In genomic region chr17:74798239-74798707, GRCh38 we compare ENCODE assay signal across 21 cellular contexts. TPM values are rescaled to one million over a fixed set of nuclear protein-coding genes. Genes with fewer than 3 reads are reported as not detected.
DNase-seq lines count a peak whose midpoint lies in the region; ATAC-seq, FAIRE-seq and TF ChIP-seq lines count a peak whose summit lies in the region.
"Had no signal": no experiment of that assay in that cellular context is flagged by ENCODE, and none has a peak within 500 bp of the region (broad histone marks: within the 10 kb centered on the region; RNA-seq: fewer than 3 reads in every experiment).

No MANE protein-coding gene starts in this region.

- H3K9ac ChIP-seq in HepG2 (ENCODE audit: insufficient read depth, low read depth, low read length) (no peak overlapping the region), PC-3 (ENCODE audit: low read length) (no peak overlapping the region)

- no peaks in the 10 kb centered on the region for H3F3A ChIP-seq in PC-3 (ENCODE audit: low read length, unreplicated experiment)

- H3K27me3 ChIP-seq in HepG2 (ENCODE audit: control insufficient read depth in 1 of 2, insufficient read depth in 2 of 2, low read length in 2 of 2) = no peaks in the 10 kb centered on the region
- H3K27me3 ChIP-seq in right lobe of liver = no peaks in the 10 kb centered on the region
- H3K27me3 ChIP-seq in PC-3 (ENCODE audit: low read length) = no peaks in the 10 kb centered on the region
- H3K27me3 ChIP-seq: sigmoid colon had no signal

- H4K20me1 ChIP-seq in HepG2 (ENCODE audit: insufficient read depth, low read length) (no peaks in the 10 kb centered on the region), PC-3 (ENCODE audit: low read length) (no peaks in the 10 kb centered on the region)

- H3K79me2 ChIP-seq in HepG2 (ENCODE audit: insufficient read depth, low read length) (no peaks in the 10 kb centered on the region), PC-3 (ENCODE audit: low read length) (no peaks in the 10 kb centered on the region)

- no peak for TF ChIP-seq CTCF in HepG2 (CRISPR knock-in tag; IDR thresholded peaks at IDR 0.05)
- no peak for TF ChIP-seq CTCF in right lobe of liver (IDR thresholded peaks at IDR 0.05)
- no peak for TF ChIP-seq CTCF in PC-3 (conservative IDR thresholded peaks at IDR 0.05; ENCODE audit: low read depth, low read length)

- POLR2A ChIA-PET in HepG2 (lab: Yijun Ruan, JAX) (no interaction called here), PC-3 (lab: Charles Lee; ENCODE audit: unreplicated experiment) (no interaction called here)

- no peaks in the 10 kb centered on the region for H3K9me2 ChIP-seq in PC-3 (replicated peaks; ENCODE audit: low read length)

- in situ Hi-C loops in HepG2 (cut with HindIII; ENCODE audit: extremely low pct_ligation_motif_present, low pct_unique_long_range_greater_than_20kb) = no loop called here

- H3K4me1 ChIP-seq in HepG2 (ENCODE audit: insufficient read depth, low read length) (peaks cover 14% of the 10 kb centered on the region; the same call in 1 of the 2 replicates), right lobe of liver (no peaks in the 10 kb centered on the region), PC-3 (ENCODE audit: insufficient read depth, low read length) (no peaks in the 10 kb centered on the region)

- H2AFZ ChIP-seq in HepG2 (ENCODE audit: low read length) = no peak overlapping the region
- H2AFZ ChIP-seq in PC-3 (ENCODE audit: low read length) = no peak overlapping the region

- no TSS peak for BruUV-seq in HepG2 (replicated peaks; lab: Mats Ljungman, UMichigan)
- no TSS peak for BruUV-seq in PC-3 (replicated peaks; lab: Mats Ljungman, UMichigan)

- peaks cover 24 to 25% of the 10 kb centered on the region in 2 experiments for H3K36me3 ChIP-seq in HepG2 (replicated peaks in 1 of 2; ENCODE audit: control insufficient read depth in 1 of 2, insufficient read depth in 2 of 2, low read length in 2 of 2)
- H3K36me3 ChIP-seq in right lobe of liver = peaks cover 0 to 32% (median 2%) of the 10 kb centered on the region in 4 donors
- H3K36me3 ChIP-seq in PC-3 (ENCODE audit: low read depth, low read length) = peaks cover 11% of the 10 kb centered on the region; the same call in 1 of the 2 replicates

- no peak for ATAC-seq in HepG2
- ATAC-seq in right lobe of liver = no peak
- peak; percentile 40; the same call in 1 of the 2 replicates for ATAC-seq in PC-3
- peak; percentile 47 for ATAC-seq in sciatic nerve
- no peak for ATAC-seq in HG02571 (IDR thresholded peaks at IDR 0.05; ENCODE audit: unreplicated experiment)
- ATAC-seq in GM18868 (IDR thresholded peaks at IDR 0.05; ENCODE audit: unreplicated experiment) = no peak
- ATAC-seq: CD8-positive, alpha-beta T cell; left ventricle myocardium superior had no signal

- H3K4me3 ChIP-seq in HepG2 (replicated peaks in 1 of 3; ENCODE audit: insufficient read depth in 1 of 3, low read depth in 2 of 3, low read length in 3 of 3) (no peak overlapping the region), right lobe of liver (no peak overlapping the region), PC-3 (ENCODE audit: low read length) (no peak overlapping the region)
- H3K4me3 ChIP-seq: sigmoid colon had no signal

- TF ChIP-seq RAD21 in HepG2 (CRISPR knock-in tag; IDR thresholded peaks at IDR 0.05) = no peak

- H3K27ac ChIP-seq in HepG2 (ENCODE audit: extremely low read length, insufficient read depth, low read length) = no peak overlapping the region
- H3K27ac ChIP-seq in right lobe of liver = no peak overlapping the region
- H3K27ac ChIP-seq in PC-3 (ENCODE audit: low read length) = no peak overlapping the region
- H3K27ac ChIP-seq: sigmoid colon had no signal

- no peak for TF ChIP-seq EP300 in HepG2 (IDR thresholded peaks at IDR 0.05; ENCODE audit: low read depth in 2 of 2, low read length in 2 of 2)
- TF ChIP-seq EP300 in HepG2 (CRISPR knock-in tag; IDR thresholded peaks at IDR 0.05; ENCODE audit: borderline replicate concordance) = no peak

- intact Hi-C loops in HepG2 (cut with micrococcal nuclease; ENCODE audit: unreplicated experiment) = no loop called here
- intact Hi-C loops in right lobe of liver (cut with DNase I) = no loop called here
- intact Hi-C loops in PC-3 (cut with micrococcal nuclease) = no loop called here
- intact Hi-C loops in sciatic nerve (cut with DNase I) = no loop called here

- FAIRE-seq in HepG2 (lab: Jason Lieb, UNC) (no peak), frontal cortex (lab: Jason Lieb, UNC) (no peak)

- 79% methylated on average over 8 of the region's 8 CpGs for WGBS in HepG2 (ENCODE audit: low lambda C conversion rate)
- 80% methylated on average over 3 of the region's 8 CpGs for WGBS in right lobe of liver (ENCODE audit: insufficient coverage, low coverage, low lambda C conversion rate, missing lambda C conversion rate)

- no peaks in the 10 kb centered on the region for H3K9me3 ChIP-seq in HepG2 (ENCODE audit: low read length)
- no peaks in the 10 kb centered on the region for H3K9me3 ChIP-seq in right lobe of liver
- H3K9me3 ChIP-seq in PC-3 (ENCODE audit: low read length) = no peaks in the 10 kb centered on the region
- H3K9me3 ChIP-seq: sigmoid colon had no signal

- no peak for DNase-seq in HepG2 (ENCODE audit: low spot score)
- no peak for DNase-seq in right lobe of liver
- no peak for DNase-seq in PC-3
- peak; percentile 31 for DNase-seq in fibroblast of gingiva (ENCODE audit: low read depth)
- DNase-seq in sciatic nerve (ENCODE audit: low spot score) = no peak
- DNase-seq in frontal cortex (ENCODE audit: low spot score in 2 of 2) = no peak
- DNase-seq: 8988T; activated CD4-positive, alpha-beta memory T cell treated with anti-CD3 and anti-CD28 coated beads, Interleukin-2, amount 10 ng/mL, durations not matched to agents 7 days and 5 days; activated naive CD4-positive, alpha-beta T cell treated with anti-CD3 and anti-CD28 coated beads, Interleukin-2, amount 50 U/mL, for 16 hours; activated T-cell treated with anti-CD3 and anti-CD28 coated beads, Interleukin-2, amount 50 U/mL, for 1 hour; CD8-positive, alpha-beta T cell; DMS79 treated with DMSO at 0.1 percent for 48 hours; glutamatergic neuron; left ventricle myocardium superior; NCI-H187; NCI-H345; NK-92 treated with Interleukin-12 subunit alpha and Interleukin-12 subunit beta, amount 100 ng/mL, for 24 hours; sigmoid colon; trophoblast cell had no signal

- TF ChIP-seq POLR2A in HepG2 (IDR thresholded peaks at IDR 0.05; ENCODE audit: insufficient read depth in 1 of 2, low read depth in 2 of 2, low read length in 2 of 2) (no peak), right lobe of liver (IDR thresholded peaks at IDR 0.05) (no peak)

- H3K4me2 ChIP-seq in HepG2 (ENCODE audit: low read depth, low read length) (no peak overlapping the region), PC-3 (ENCODE audit: low read length) (no peak overlapping the region)

- CTCF ChIA-PET in HepG2 (lab: Yijun Ruan, JAX; ENCODE audit: low intra/inter-chr PET ratio, low total read pairs) = no interaction called here
- CTCF ChIA-PET in PC-3 (lab: Charles Lee) = no interaction called here

RNA-seq across cellular contexts. Expression of gene NAT9, which starts 22.1 kb away (rescaled TPM):
- 37.6 and 44.2 TPM in 2 replicates for total RNA-seq in HepG2 (2016; rRNA removed; fragmentation: Illumina TruSeq; extraction: Trizol)
- total RNA-seq in HepG2 (2016; cell fraction: cytosol; rRNA removed; fragmentation: Illumina TruSeq; extraction: Trizol; ENCODE audit: low read depth) = 16.5 and 18.6 TPM in 2 replicates
- total RNA-seq in HepG2 (2016; cell fraction: insoluble cytoplasmic fraction; rRNA removed; fragmentation: Illumina TruSeq; extraction: Trizol) = 38.7 and 44.6 TPM in 2 replicates
- total RNA-seq in HepG2 (2016; cell fraction: membrane; rRNA removed; fragmentation: Illumina TruSeq; extraction: Trizol) = 25.6 and 29.9 TPM in 2 replicates
- total RNA-seq in HepG2 (2016; cell fraction: nucleus; rRNA removed; fragmentation: Illumina TruSeq; extraction: Trizol) = 44.5 and 46.0 TPM in 2 replicates
- polyA plus RNA-seq in HepG2 (2011; rRNA removed) = 39.7 and 49.8 TPM in 2 replicates
- 37.1 and 45.5 TPM in 2 replicates for polyA plus RNA-seq in HepG2 (2011; cell fraction: cytosol; rRNA removed)
- 152 and 183 TPM in 2 replicates for polyA plus RNA-seq in HepG2 (2011; cell fraction: nucleus; rRNA removed)
- polyA plus RNA-seq in HepG2 (2012) = 37.3 and 50.6 TPM in 2 replicates
- polyA plus RNA-seq in HepG2 (2016; cell fraction: cytosol; fragmentation: Illumina TruSeq; extraction: Trizol; ENCODE audit: low read depth) = 8.7 and 8.9 TPM in 2 replicates
- 35.3 and 35.8 TPM in 2 replicates for polyA plus RNA-seq in HepG2 (2016; cell fraction: insoluble cytoplasmic fraction; fragmentation: Illumina TruSeq; extraction: Trizol; ENCODE audit: low read depth)
- 17.6 and 19.9 TPM in 2 replicates for polyA plus RNA-seq in HepG2 (2016; cell fraction: membrane; fragmentation: Illumina TruSeq; extraction: Trizol; ENCODE audit: low read depth)
- polyA plus RNA-seq in HepG2 (2016; cell fraction: nucleus; fragmentation: Illumina TruSeq; extraction: Trizol; ENCODE audit: insufficient read depth, low read depth) = 74.0 and 80.9 TPM in 2 replicates
- polyA minus RNA-seq in HepG2 (2011; rRNA and poly(A)+ RNA removed; ENCODE audit: low replicate concordance) = 32.3 and 53.7 TPM in 2 replicates
- 12.7 and 14.7 TPM in 2 replicates for polyA minus RNA-seq in HepG2 (2011; cell fraction: cytosol; rRNA and poly(A)+ RNA removed)
- 56.3 and 64.3 TPM in 2 replicates for polyA minus RNA-seq in HepG2 (2011; cell fraction: nucleus; rRNA and poly(A)+ RNA removed)
- total RNA-seq in right lobe of liver = 10 to 100 TPM in 5 of 6 experiments, 1 to 10 TPM in 1; 10.0 to 23.0 (median 16.3) TPM
- 47.2 and 55.4 TPM in 2 replicates for total RNA-seq in PC-3 (2014; rRNA removed)
- total RNA-seq in sciatic nerve = 50.3 TPM
- 13.9 TPM for total RNA-seq in frontal cortex

RNA-seq across cellular contexts. Expression of gene NHERF1, which starts 49.8 kb away (rescaled TPM):
- total RNA-seq in HepG2 (2016; rRNA removed; fragmentation: Illumina TruSeq; extraction: Trizol) = 138 and 169 TPM in 2 replicates
- total RNA-seq in HepG2 (2016; cell fraction: cytosol; rRNA removed; fragmentation: Illumina TruSeq; extraction: Trizol; ENCODE audit: low read depth) = 27.0 and 28.2 TPM in 2 replicates
- 118 and 171 TPM in 2 replicates for total RNA-seq in HepG2 (2016; cell fraction: insoluble cytoplasmic fraction; rRNA removed; fragmentation: Illumina TruSeq; extraction: Trizol)
- total RNA-seq in HepG2 (2016; cell fraction: membrane; rRNA removed; fragmentation: Illumina TruSeq; extraction: Trizol) = 64.4 and 79.9 TPM in 2 replicates
- total RNA-seq in HepG2 (2016; cell fraction: nucleus; rRNA removed; fragmentation: Illumina TruSeq; extraction: Trizol) = 75.3 and 85.2 TPM in 2 replicates
- polyA plus RNA-seq in HepG2 (2011; rRNA removed) = 266 and 269 TPM in 2 replicates
- 232 and 243 TPM in 2 replicates for polyA plus RNA-seq in HepG2 (2011; cell fraction: cytosol; rRNA removed)
- polyA plus RNA-seq in HepG2 (2011; cell fraction: nucleus; rRNA removed) = 152 and 164 TPM in 2 replicates
- polyA plus RNA-seq in HepG2 (2012) = 209 and 226 TPM in 2 replicates
- polyA plus RNA-seq in HepG2 (2016; cell fraction: cytosol; fragmentation: Illumina TruSeq; extraction: Trizol; ENCODE audit: low read depth) = 52.4 and 55.7 TPM in 2 replicates
- 275 and 359 TPM in 2 replicates for polyA plus RNA-seq in HepG2 (2016; cell fraction: insoluble cytoplasmic fraction; fragmentation: Illumina TruSeq; extraction: Trizol; ENCODE audit: low read depth)
- 109 and 126 TPM in 2 replicates for polyA plus RNA-seq in HepG2 (2016; cell fraction: membrane; fragmentation: Illumina TruSeq; extraction: Trizol; ENCODE audit: low read depth)
- 248 and 253 TPM in 2 replicates for polyA plus RNA-seq in HepG2 (2016; cell fraction: nucleus; fragmentation: Illumina TruSeq; extraction: Trizol; ENCODE audit: insufficient read depth, low read depth)
- 92.0 and 295 TPM in 2 replicates for polyA minus RNA-seq in HepG2 (2011; rRNA and poly(A)+ RNA removed; ENCODE audit: low replicate concordance)
- 130 and 139 TPM in 2 replicates for polyA minus RNA-seq in HepG2 (2011; cell fraction: cytosol; rRNA and poly(A)+ RNA removed)
- polyA minus RNA-seq in HepG2 (2011; cell fraction: nucleus; rRNA and poly(A)+ RNA removed) = 62.8 and 68.1 TPM in 2 replicates
- 100 to 1,000 TPM; 105 to 218 (median 161) TPM for total RNA-seq in right lobe of liver
- 75.0 and 116 TPM in 2 replicates for total RNA-seq in PC-3 (2014; rRNA removed)
- total RNA-seq in sciatic nerve = 39.0 TPM
- 4.1 TPM for total RNA-seq in frontal cortex

Comparison
In these comparisons a context has a peak if more than half of its experiments do, and no peak if none do; other contexts are left out.
1. ATAC-seq: peak in PC-3 (single experiment) and sciatic nerve (single experiment); none in HepG2 (single experiment), right lobe of liver (0 of 4), HG02571 (single experiment) and GM18868 (single experiment).